Comparison of ENCODE assay signal across 28 cellular contexts in genomic region chr13:25717798-25718197, GRCh38.
"Had no signal": no experiment of that assay in that cellular context is flagged by ENCODE, and none has a peak within 500 bp of the region (broad histone marks: within the 10 kb centered on the region; RNA-seq: fewer than 3 reads in every experiment).

No MANE protein-coding gene starts in this region.

- H3K36me3 ChIP-seq: brain microvascular endothelial cell, cardiac muscle cell, MG63, Peyer's patch, SJCRH30 had no signal

- DNase-seq: activated CD4-positive, alpha-beta memory T cell treated with anti-CD3 and anti-CD28 coated beads for 36 hours; activated CD4-positive, alpha-beta T cell treated with anti-CD3 and anti-CD28 coated beads, Interleukin-2, amount 10 ng/mL, durations not matched to agents 7 days and 5 days; activated CD4-positive, CD25-positive, alpha-beta regulatory T cell; activated CD8-positive, alpha-beta memory T cell treated with anti-CD3 and anti-CD28 coated beads for 24 hours; activated gamma-delta T cell treated with Interleukin-2 at 50 U/mL for 16 hours; activated naive CD4-positive, alpha-beta T cell treated with anti-CD3 and anti-CD28 coated beads, Interleukin-2, amount 10 ng/mL, durations not matched to agents 7 days and 5 days; activated naive CD8-positive, alpha-beta T cell treated with anti-CD3 and anti-CD28 coated beads for 36 hours; activated T-cell treated with anti-CD3 and anti-CD28 coated beads, Interleukin-2, amount 50 U/mL, for 4 hours; brain microvascular endothelial cell; cerebellar nuclear complex; MG63; MV-4-11; NCI-H1092 treated with DMSO at 0.1 percent for 48 hours; NCI-H1417 treated with DMSO at 0.1 percent for 48 hours; NCI-H1694; NCI-H2029; NCI-H2107; NCI-H510A treated with DMSO at 0.1 percent for 48 hours; NCI-H69; Peyer's patch; Right ventricle myocardium superior; SJCRH30 had no signal

- H3K4me3 ChIP-seq: cardiac muscle cell, MG63, Peyer's patch, SJCRH30 had no signal

- H3K9me3 ChIP-seq: MG63, Peyer's patch, SJCRH30 had no signal

- H3K9ac ChIP-seq: KMS-11 had no signal

- H3K4me2 ChIP-seq: KMS-11 had no signal

- H3K27me3 ChIP-seq: brain microvascular endothelial cell, cardiac muscle cell, MG63, Peyer's patch, SJCRH30 had no signal

- H3K27ac ChIP-seq: brain microvascular endothelial cell, cardiac muscle cell, KMS-11, Peyer's patch, RWPE1, SJCRH30, VCaP had no signal

- ATAC-seq: activated T-cell treated with anti-CD3 and anti-CD28 coated beads, Interleukin-2, amount 50 U/mL, for 4 hours; activated T-helper 17 cell treated with anti-CD3 and anti-CD28 coated beads, Interleukin-2, amount 50 U/mL, for 72 hours; SK-N-SH treated with all-trans-retinoic acid at 6 μM for 48 hours had no signal

- H3K4me1 ChIP-seq: Peyer's patch, SJCRH30 had no signal
